ENCODE assay signal across 8 cellular contexts in genomic region chr12:55716582-55717396, GRCh38. TPM values are rescaled to one million over a fixed set of nuclear protein-coding genes. Genes with fewer than 3 reads are reported as not detected.
DNase-seq lines count a peak whose midpoint lies in the region; ATAC-seq and TF ChIP-seq lines count a peak whose summit lies in the region.

No MANE protein-coding gene starts in this region.

- TF ChIP-seq CTCF in activated CD8-positive, alpha-beta T cell treated with anti-CD3 and anti-CD28 coated beads for 36 hours (IDR thresholded peaks at IDR 0.05): no peak
- TF ChIP-seq CTCF in suprapubic skin (IDR thresholded peaks at IDR 0.05): no peak

- peak overlapping the region; percentile 94 for H3K4me3 Mint-ChIP-seq in activated CD8-positive, alpha-beta T cell treated with anti-CD3 and anti-CD28 coated beads for 36 hours

- CTCF ChIA-PET in activated CD8-positive, alpha-beta T cell treated with anti-CD3 and anti-CD28 coated beads for 36 hours (lab: Charles Lee): interaction anchor here (0.8 to 4.3 kb wide), 11 partner anchors 8 to 80 kb away, joined by 3 to 44 read pairs (median 7); partner anchors contain the start of gene CD63

- peaks cover 25% of the 10 kb centered on the region for H3K4me1 ChIP-seq in iPS-18a (ENCODE audit: control insufficient read depth, low read depth, low read length)
- peaks cover 78% of the 10 kb centered on the region for H3K4me1 ChIP-seq in suprapubic skin

- ATAC-seq in HG03469 (IDR thresholded peaks at IDR 0.05; ENCODE audit: unreplicated experiment) (peak; percentile 13), GM21576 (IDR thresholded peaks at IDR 0.05; ENCODE audit: unreplicated experiment) (no peak)
- no peak for ATAC-seq in activated CD8-positive, alpha-beta T cell treated with anti-CD3 and anti-CD28 coated beads for 36 hours

- H3K9me3 ChIP-seq in iPS-18a (ENCODE audit: control insufficient read depth, low read depth, low read length): no peaks in the 10 kb centered on the region
- no peaks in the 10 kb centered on the region for H3K9me3 ChIP-seq in suprapubic skin

- H3K4me3 ChIP-seq in iPS-18a (ENCODE audit: low read length) (peak overlapping the region; percentile 91), suprapubic skin (peak overlapping the region; percentile 80)

- H3K27ac Mint-ChIP-seq in activated CD8-positive, alpha-beta T cell treated with anti-CD3 and anti-CD28 coated beads for 36 hours: peak overlapping the region; percentile 92

- peak overlapping the region; percentile 84 for H3K9ac ChIP-seq in iPS-18a (ENCODE audit: low read length)

- H3K36me3 Mint-ChIP-seq in activated CD8-positive, alpha-beta T cell treated with anti-CD3 and anti-CD28 coated beads for 36 hours (ENCODE audit: low read depth): peaks cover 5% of the 10 kb centered on the region

- H3K27me3 Mint-ChIP-seq in activated CD8-positive, alpha-beta T cell treated with anti-CD3 and anti-CD28 coated beads for 36 hours: peaks cover 3% of the 10 kb centered on the region

- peak overlapping the region; percentile 68 for H3K27ac ChIP-seq in iPS-18a (ENCODE audit: low read length)
- H3K27ac ChIP-seq in suprapubic skin: peak overlapping the region; percentile 96

- intact Hi-C loops in activated CD8-positive, alpha-beta T cell treated with anti-CD3 and anti-CD28 coated beads for 36 hours (cut with micrococcal nuclease): no loop called here

- H3K36me3 ChIP-seq in iPS-18a (ENCODE audit: control insufficient read depth, low read depth, low read length) (no peaks in the 10 kb centered on the region), suprapubic skin (peaks cover 3% of the 10 kb centered on the region)

- no peak for TF ChIP-seq EP300 in suprapubic skin (IDR thresholded peaks at IDR 0.05)

- peak; percentile 98 for DNase-seq in DMS 273 treated with DMSO at 0.1 percent for 48 hours (lab: John Stamatoyannopoulos, UW)
- DNase-seq in activated CD8-positive, alpha-beta T cell treated with anti-CD3 and anti-CD28 coated beads for 36 hours: peak; percentile 15
- DNase-seq in suprapubic skin (ENCODE audit: low spot score in 2 of 2): no peak
- DNase-seq in T-helper 9 cell: no peak
- DNase-seq in epidermal melanocyte (ENCODE audit: insufficient read length, low spot score): no peak

- POLR2A ChIA-PET in activated CD8-positive, alpha-beta T cell treated with anti-CD3 and anti-CD28 coated beads for 36 hours (lab: Charles Lee): interaction anchor here (0.9 to 7.2 kb wide), 10 partner anchors 10 to 329 kb away, joined by 3 to 44 read pairs (median 4); partner anchors contain the start of genes CD63, GDF11 and ITGA7

- H3K9me3 Mint-ChIP-seq in activated CD8-positive, alpha-beta T cell treated with anti-CD3 and anti-CD28 coated beads for 36 hours: no peaks in the 10 kb centered on the region

- peaks cover 24% of the 10 kb centered on the region for H3K4me1 Mint-ChIP-seq in activated CD8-positive, alpha-beta T cell treated with anti-CD3 and anti-CD28 coated beads for 36 hours (ENCODE audit: low read depth)

- no peak for TF ChIP-seq POLR2A in suprapubic skin (IDR thresholded peaks at IDR 0.05)

- 12% methylated on average over 17 of the region's 18 CpGs for WGBS in suprapubic skin

- no peaks in the 10 kb centered on the region for H3K27me3 ChIP-seq in iPS-18a (ENCODE audit: control insufficient read depth, insufficient read depth, low read length)
- no peaks in the 10 kb centered on the region for H3K27me3 ChIP-seq in suprapubic skin

RNA-seq across cellular contexts. Expression of gene BLOC1S1, which starts 0.9 kb away (rescaled TPM):
- total RNA-seq in activated CD8-positive, alpha-beta T cell treated with anti-CD3 and anti-CD28 coated beads for 36 hours: 10 to 100 TPM; 79.0 to 84.6 TPM
- 100 to 1,000 TPM in 3 of 4 donors, 10 to 100 TPM in 1; 92.7 to 166 (median 139) TPM for total RNA-seq in suprapubic skin

RNA-seq across cellular contexts. Expression of gene RDH5, which starts 3.4 kb away (rescaled TPM):
- 1 to 10 TPM; 5.3 to 6.8 TPM for total RNA-seq in activated CD8-positive, alpha-beta T cell treated with anti-CD3 and anti-CD28 coated beads for 36 hours
- total RNA-seq in suprapubic skin: 10 to 100 TPM in 2 of 4 donors, 1 to 10 TPM in 2; 5.7 to 15.3 (median 9.5) TPM

RNA-seq across cellular contexts. Expression of gene ITGA7, which starts 9.1 kb away (rescaled TPM):
- total RNA-seq in activated CD8-positive, alpha-beta T cell treated with anti-CD3 and anti-CD28 coated beads for 36 hours: 1 to 10 TPM; 4.3 to 4.8 TPM
- total RNA-seq in suprapubic skin: 10 to 100 TPM in 3 of 4 donors, 1 to 10 TPM in 1; 9.5 to 20.6 (median 15.8) TPM

RNA-seq across cellular contexts. Expression of gene CD63, which starts 12.0 kb away (rescaled TPM):
- total RNA-seq in activated CD8-positive, alpha-beta T cell treated with anti-CD3 and anti-CD28 coated beads for 36 hours: 100 to 1,000 TPM in 1 of 2 experiments, 10 to 100 TPM in 1; 99.6 to 101 TPM
- total RNA-seq in suprapubic skin: 100 to 1,000 TPM; 176 to 303 (median 193) TPM

RNA-seq across cellular contexts. Expression of gene GDF11, which starts 26.1 kb away (rescaled TPM):
- total RNA-seq in activated CD8-positive, alpha-beta T cell treated with anti-CD3 and anti-CD28 coated beads for 36 hours: 1 to 10 TPM; 7.4 to 9.3 TPM
- total RNA-seq in suprapubic skin: 1 to 10 TPM in 3 of 4 donors, under 1 TPM in 1; 0.68 to 3.8 (median 2.0) TPM

Comparison
In these comparisons a context has a peak if more than half of its experiments do, and no peak if none do; other contexts are left out.
1. DNase-seq: peak in DMS 273 treated with DMSO at 0.1 percent for 48 hours (single experiment) and activated CD8-positive, alpha-beta T cell treated with anti-CD3 and anti-CD28 coated beads for 36 hours (single experiment); none in suprapubic skin (0 of 2), T-helper 9 cell (single experiment) and epidermal melanocyte (single experiment).